ENCODE assay signal across 10 cellular contexts in the genomic region with DNA sequence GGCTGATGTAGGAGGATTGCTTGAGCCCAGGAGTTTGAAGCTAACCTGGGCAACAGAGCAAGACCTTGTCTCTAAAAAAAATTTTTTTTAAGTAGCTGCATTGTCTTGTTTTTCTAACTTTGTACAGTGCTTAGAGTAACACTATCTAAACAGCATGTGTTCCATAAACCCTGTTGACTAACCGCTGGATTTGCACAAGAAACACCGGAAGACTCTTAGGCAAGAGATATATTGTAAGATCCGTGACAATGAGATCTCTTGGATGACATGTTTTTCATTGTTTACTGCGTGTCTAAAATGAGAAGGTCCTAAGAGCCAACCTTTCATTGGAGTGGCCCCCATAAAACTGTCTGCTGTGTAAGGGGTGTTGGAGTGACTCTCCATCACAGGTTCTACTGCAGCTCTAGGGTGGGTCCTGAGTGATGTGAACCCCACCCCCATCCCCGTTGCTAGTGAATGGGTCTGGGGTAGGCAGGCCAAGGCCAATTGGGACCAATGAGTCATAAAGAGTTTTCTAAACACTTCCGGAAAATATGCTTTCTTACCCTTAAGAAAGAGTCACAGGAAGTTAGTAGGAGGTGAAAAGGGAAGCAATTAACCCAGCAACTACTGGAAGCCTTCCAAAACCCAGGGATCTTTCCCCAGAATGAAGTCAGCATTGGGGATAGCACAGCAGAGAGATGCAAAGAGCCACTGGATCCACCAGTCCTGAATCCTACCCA. TPM values are rescaled to one million over a fixed set of nuclear protein-coding genes. Genes with fewer than 3 reads are reported as not detected.
DNase-seq lines count a peak whose midpoint lies in the region; ATAC-seq and TF ChIP-seq lines count a peak whose summit lies in the region.
"Had no signal": no experiment of that assay in that cellular context is flagged by ENCODE, and none has a peak within 500 bp of the region (broad histone marks: within the 10 kb centered on the region; RNA-seq: fewer than 3 reads in every experiment).

No MANE protein-coding gene starts in this region.

- H3K36me3 Mint-ChIP-seq in activated T-cell treated with anti-CD3 and anti-CD28 coated beads, Interleukin-2, amount 50 U/mL, for 24 hours (ENCODE audit: low read depth) = no peaks in the 10 kb centered on the region

- POLR2A ChIA-PET in RWPE1 (lab: Yijun Ruan, JAX; ENCODE audit: low non-redundant PET) = no interaction called here

- no peaks in the 10 kb centered on the region for H3K27me3 Mint-ChIP-seq in activated T-cell treated with anti-CD3 and anti-CD28 coated beads, Interleukin-2, amount 50 U/mL, for 24 hours

- H3K36me3 ChIP-seq in stomach = no peaks in the 10 kb centered on the region

- H3K27me3 ChIP-seq in stomach = no peaks in the 10 kb centered on the region

- no peaks in the 10 kb centered on the region for H3K9me3 Mint-ChIP-seq in activated T-cell treated with anti-CD3 and anti-CD28 coated beads, Interleukin-2, amount 50 U/mL, for 24 hours

- no peak for ATAC-seq in GM21367 (IDR thresholded peaks at IDR 0.05; ENCODE audit: unreplicated experiment)

- TF ChIP-seq POLR2A in stomach (IDR thresholded peaks at IDR 0.05) = no peak

- intact Hi-C loops in stomach (cut with DNase I; ENCODE audit: low total_unique reads) = no loop called here

- H3K27ac ChIP-seq in RWPE1 (no peak overlapping the region), epithelial cell of prostate (peak overlapping the region; percentile 16), stomach (peak overlapping the region in 4 of 5 donors; percentile 44 to 78 (median 70))
- H3K27ac ChIP-seq: C4-2B had no signal

- H3K27ac Mint-ChIP-seq in activated T-cell treated with anti-CD3 and anti-CD28 coated beads, Interleukin-2, amount 50 U/mL, for 24 hours = peak overlapping the region; percentile 72

- peak; percentile 43 for DNase-seq in activated T-cell treated with anti-CD3 and anti-CD28 coated beads, Interleukin-2, amount 50 U/mL, for 24 hours
- no peak for DNase-seq in activated T-cell treated with anti-CD3 and anti-CD28 coated beads, Interleukin-2, amount 50 U/mL, for 1 hour
- peak; percentile 59 for DNase-seq in RWPE1 (ENCODE audit: low spot score)
- DNase-seq in epithelial cell of prostate (ENCODE audit: low read depth, low spot score) = no peak
- DNase-seq in stomach = no peak
- DNase-seq in NK-92 (lab: John Stamatoyannopoulos, UW; ENCODE audit: unreplicated experiment) = no peak
- DNase-seq in globus pallidus (ENCODE audit: low spot score) = no peak
- DNase-seq: NCI-H1105 had no signal

- H3K4me3 ChIP-seq in stomach = no peak overlapping the region

- H3K4me3 Mint-ChIP-seq in activated T-cell treated with anti-CD3 and anti-CD28 coated beads, Interleukin-2, amount 50 U/mL, for 24 hours = no peak overlapping the region

- TF ChIP-seq EP300 in stomach (IDR thresholded peaks at IDR 0.05) = no peak

- no peaks in the 10 kb centered on the region for H3K9me3 ChIP-seq in stomach

- TF ChIP-seq CTCF in RWPE1 (conservative IDR thresholded peaks at IDR 0.05; ENCODE audit: low read depth) (no peak), stomach (IDR thresholded peaks at IDR 0.05) (no peak)

- peaks cover 2 to 42% (median 10%) of the 10 kb centered on the region in 4 donors for H3K4me1 ChIP-seq in stomach

- peaks cover 68% of the 10 kb centered on the region for H3K4me1 Mint-ChIP-seq in activated T-cell treated with anti-CD3 and anti-CD28 coated beads, Interleukin-2, amount 50 U/mL, for 24 hours (ENCODE audit: low read depth)

- CTCF ChIA-PET in RWPE1 (lab: Yijun Ruan, JAX) = interaction anchor here (0.7 kb wide), 1 partner anchor 599 kb away, joined by 5 read pairs; no protein-coding TSS in a partner anchor

- WGBS in stomach, 5 donors = 56 to 71% (median 63%) methylated on average over 6 of the region's 6 CpGs

RNA-seq across cellular contexts. Expression of a gene that starts 24.3 kb away (rescaled TPM):
- 100 to 1,000 TPM in 2 of 5 donors, 10 to 100 TPM in 3; 39.7 to 198 (median 61.8) TPM for total RNA-seq in stomach
- polyA plus RNA-seq in stomach = 1 to 10 TPM; 2.3 to 4.8 (median 2.9) TPM

Comparison
In these comparisons a context has a peak if more than half of its experiments do, and no peak if none do; other contexts are left out.
1. DNase-seq: peak in activated T-cell treated with anti-CD3 and anti-CD28 coated beads, Interleukin-2, amount 50 U/mL, for 24 hours (single experiment) and RWPE1 (single experiment); none in activated T-cell treated with anti-CD3 and anti-CD28 coated beads, Interleukin-2, amount 50 U/mL, for 1 hour (single experiment), epithelial cell of prostate (single experiment), stomach (single experiment), NK-92 (single experiment) and globus pallidus (single experiment).